In genomic region chr6:26118999-26119398, GRCh38 we compare ENCODE assay signal across 13 cellular contexts. TPM values are rescaled to one million over a fixed set of nuclear protein-coding genes. Genes with fewer than 3 reads are reported as not detected.
DNase-seq lines count a peak whose midpoint lies in the region; ATAC-seq, FAIRE-seq and TF ChIP-seq lines count a peak whose summit lies in the region.
"Had no signal": no experiment of that assay in that cellular context is flagged by ENCODE, and none has a peak within 500 bp of the region (broad histone marks: within the 10 kb centered on the region; RNA-seq: fewer than 3 reads in every experiment).

No MANE protein-coding gene starts in this region.

- H2AFZ ChIP-seq in keratinocyte (ENCODE audit: control insufficient read depth, low read length): peak overlapping the region; percentile 19

- peaks cover under 1% of the 10 kb centered on the region for H3K79me2 ChIP-seq in keratinocyte (ENCODE audit: control insufficient read depth, insufficient read depth, low read length)

- no peaks in the 10 kb centered on the region for H4K20me1 ChIP-seq in keratinocyte (ENCODE audit: control insufficient read depth, extremely low read depth, insufficient read depth, low read length)

- H3K36me3 ChIP-seq in SJCRH30 (no peaks in the 10 kb centered on the region), keratinocyte (ENCODE audit: control insufficient read depth in 2 of 2, extremely low read depth in 1 of 2, insufficient read depth in 2 of 2, low read length in 2 of 2) (peaks cover 0 to 2% of the 10 kb centered on the region in 2 experiments)

- H3K4me1 ChIP-seq in SJCRH30 (peaks cover 12% of the 10 kb centered on the region), keratinocyte (ENCODE audit: control insufficient read depth, extremely low read depth, insufficient read depth, low read length) (peaks cover 13% of the 10 kb centered on the region), foreskin keratinocyte (no peaks in the 10 kb centered on the region)

- FAIRE-seq in keratinocyte (lab: Jason Lieb, UNC): no peak

- dilution Hi-C loops in keratinocyte (cut with MboI; ENCODE audit: extremely low pct_ligation_motif_present, low sequenced_read_pairs): no loop called here

- no peak for TF ChIP-seq CTCF in keratinocyte (optimal IDR thresholded peaks at IDR 0.05 in 1 of 3, IDR thresholded peaks at IDR 0.05 in 1 of 3, conservative IDR thresholded peaks at IDR 0.05 in 1 of 3; ENCODE audit: extremely low read depth in 1 of 3, insufficient read depth in 2 of 3, low read length in 3 of 3)
- no peak for TF ChIP-seq CTCF in foreskin keratinocyte (conservative IDR thresholded peaks at IDR 0.05)

- DNase-seq in COLO668 (lab: John Stamatoyannopoulos, UW; ENCODE audit: unreplicated experiment): peak; percentile 17
- peak; percentile 84 for DNase-seq in M059J (ENCODE audit: low read depth)
- peak; percentile 71 to 86 for DNase-seq in SJCRH30
- DNase-seq in keratinocyte (ENCODE audit: low read depth, low spot score): no peak
- no peak for DNase-seq in iPS-NIHi11 (ENCODE audit: low spot score)
- no peak for DNase-seq in foreskin keratinocyte
- DNase-seq in DMS114 treated with DMSO at 0.1 percent for 48 hours (lab: John Stamatoyannopoulos, UW; ENCODE audit: unreplicated experiment): no peak
- DNase-seq in HK-2 (ENCODE audit: unreplicated experiment): no peak
- DNase-seq: activated CD4-positive, alpha-beta memory T cell treated with anti-CD3 and anti-CD28 coated beads, Interleukin-2, amount 10 ng/mL, durations not matched to agents 7 days and 5 days; NCI-H446; stimulated activated naive CD4-positive, alpha-beta T cell had no signal

- peak overlapping the region; percentile 92 for H3K27ac ChIP-seq in SJCRH30
- H3K27ac ChIP-seq in keratinocyte (ENCODE audit: control insufficient read depth, insufficient read depth, low read length): no peak overlapping the region
- no peak overlapping the region for H3K27ac ChIP-seq in foreskin keratinocyte
- H3K27ac ChIP-seq: C4-2B had no signal

- no peak overlapping the region for H3K9ac ChIP-seq in keratinocyte (ENCODE audit: control insufficient read depth, extremely low read depth, insufficient read depth, low read length)

- H3K4me2 ChIP-seq in keratinocyte (ENCODE audit: control insufficient read depth, extremely low read depth, insufficient read depth, low read depth, low read length): no peak overlapping the region

- peak overlapping the region; percentile 14 for H3K4me3 ChIP-seq in SJCRH30
- H3K4me3 ChIP-seq in keratinocyte (ENCODE audit: control insufficient read depth in 2 of 3, extremely low read depth in 1 of 3, insufficient read depth in 2 of 3, low read depth in 1 of 3, low read length in 3 of 3): no peak overlapping the region

- H3K9me3 ChIP-seq in SJCRH30 (replicated peaks) (no peaks in the 10 kb centered on the region), keratinocyte (ENCODE audit: control insufficient read depth, low read depth, low read length) (no peaks in the 10 kb centered on the region)

- H3K9me1 ChIP-seq in keratinocyte (ENCODE audit: control insufficient read depth, extremely low read depth, insufficient read depth, low read length): no peaks in the 10 kb centered on the region

- no peak for ATAC-seq in foreskin keratinocyte

- H3K27me3 ChIP-seq in SJCRH30 (no peaks in the 10 kb centered on the region), keratinocyte (ENCODE audit: control insufficient read depth, extremely low read depth, insufficient read depth, low read length) (no peaks in the 10 kb centered on the region), foreskin keratinocyte (no peaks in the 10 kb centered on the region)

RNA-seq across cellular contexts. Expression of gene HFE, which starts 31.8 kb away (rescaled TPM):
- 16.9 and 20.6 TPM in 2 replicates for total RNA-seq in M059J (2014; rRNA removed; shearing (Covaris generic))
- total RNA-seq in SJCRH30 (2014; rRNA removed; shearing (Covaris generic)): 0.33 and 0.67 TPM in 2 replicates
- polyA plus RNA-seq in keratinocyte: 13.8 to 18.6 TPM (median 18.4 TPM) in 3 replicates
- polyA plus RNA-seq in keratinocyte (2011; ENCODE audit: low read depth): 1.8 TPM
- polyA plus RNA-seq in keratinocyte (2011; cell fraction: cytosol; rRNA removed): 4.8 and 5.8 TPM in 2 replicates
- 22.5 and 22.9 TPM in 2 replicates for polyA plus RNA-seq in keratinocyte (2011; cell fraction: nucleus; rRNA removed)
- 3.0 and 11.8 TPM in 2 replicates for polyA plus RNA-seq in keratinocyte (2012; ENCODE audit: low replicate concordance)
- 16.8 to 21.1 TPM (median 19.5 TPM) in 3 replicates for polyA minus RNA-seq in keratinocyte
- 13.0 TPM for polyA minus RNA-seq in keratinocyte (2011; cell fraction: cytosol; rRNA and poly(A)+ RNA removed)
- 19.5 and 31.3 TPM in 2 replicates for polyA minus RNA-seq in keratinocyte (2011; cell fraction: nucleus; rRNA and poly(A)+ RNA removed)
- total RNA-seq in foreskin keratinocyte: 13.2 and 13.6 TPM in 2 replicates
- polyA plus RNA-seq in foreskin keratinocyte: 4.2 and 5.1 TPM in 2 replicates
- polyA plus RNA-seq: neural cell had no signal

Comparison
In these comparisons a context has a peak if more than half of its experiments do, and no peak if none do; other contexts are left out.
1. DNase-seq: peak in COLO668 (single experiment), M059J (single experiment) and SJCRH30 (2 of 2); none in keratinocyte (single experiment), iPS-NIHi11 (single experiment), foreskin keratinocyte (0 of 2), DMS114 treated with DMSO at 0.1 percent for 48 hours (single experiment) and HK-2 (single experiment).